8 cellular contexts compared by ENCODE assay signal in genomic region chr17:5191541-5192417, GRCh38. TPM values are rescaled to one million over a fixed set of nuclear protein-coding genes. Genes with fewer than 3 reads are reported as not detected.
DNase-seq lines count a peak whose midpoint lies in the region; ATAC-seq and TF ChIP-seq lines count a peak whose summit lies in the region.

ZNF594 (minus strand) TSS chr17:5191868; CDS start chr17:5184256, 7,612 bp downstream.

- no peaks in the 10 kb centered on the region for H3K27me3 ChIP-seq in upper lobe of left lung

- DNase-seq in NCI-H1436 (lab: John Stamatoyannopoulos, UW) (peak; percentile 95), T follicular helper cell (ENCODE audit: low read depth) (peak; percentile 94), amniotic epithelial cell (ENCODE audit: low read depth) (peak; percentile 94), left cardiac atrium (peak; percentile 98), posterior vena cava (ENCODE audit: low spot score) (peak; percentile 99), upper lobe of left lung (peak; percentile 97 to 99)

- peaks cover 0 to 12% (median 4%) of the 10 kb centered on the region in 4 donors for H3K36me3 ChIP-seq in upper lobe of left lung

- peak; percentile 87 for TF ChIP-seq CTCF in GM12875 (IDR thresholded peaks at IDR 0.05; ENCODE audit: borderline replicate concordance, insufficient read depth, low read depth, low read length)
- TF ChIP-seq CTCF in upper lobe of left lung (IDR thresholded peaks at IDR 0.05), result peak; percentile 61 to 94 (median 87)

- TF ChIP-seq POLR2A in upper lobe of left lung (IDR thresholded peaks at IDR 0.05), result peak in 2 of 4 donors; percentile 71 to 80

- H3K4me3 ChIP-seq in GM12875 (ENCODE audit: low read depth, low read length) (peak within 1 kb of the TSS; percentile 95), upper lobe of left lung (peak within 1 kb of the TSS; percentile 60 to 99 (median 80))

- peaks cover 11 to 19% (median 13%) of the 10 kb centered on the region in 4 donors for H3K4me1 ChIP-seq in upper lobe of left lung

- ATAC-seq in HG02798 (IDR thresholded peaks at IDR 0.05; ENCODE audit: poor library complexity, unreplicated experiment), result peak; percentile 98
- ATAC-seq in left cardiac atrium, result peak; percentile 100
- ATAC-seq in upper lobe of left lung (ENCODE audit: low FRiP score in 2 of 2), result peak; percentile 99 to 100

- H3K27ac ChIP-seq in upper lobe of left lung, result peak within 1 kb of the TSS; percentile 72 to 88 (median 82)

- peak in 1 of 4 donors; percentile 4 for TF ChIP-seq EP300 in upper lobe of left lung (IDR thresholded peaks at IDR 0.05)

- WGBS in upper lobe of left lung, 2 donors, result 4 to 11% methylated on average over 15 to 47 of the region's 82 CpGs

- peaks cover 2 to 34% (median 24%) of the 10 kb centered on the region in 4 donors for H3K9me3 ChIP-seq in upper lobe of left lung

- intact Hi-C loops in left cardiac atrium (cut with DNase I), result no loop called here
- intact Hi-C loops in posterior vena cava (cut with DNase I), result loop anchor here in 1 of 2 donors (10.0 kb wide), 1 partner anchor 237 kb away; the partner anchor contains the start of gene ENO3

RNA-seq across cellular contexts. Expression of gene ZNF594, which starts in this region (rescaled TPM):
- 1 to 10 TPM; 5.7 to 6.9 TPM for total RNA-seq in left cardiac atrium
- total RNA-seq in posterior vena cava, result 1 to 10 TPM; 5.7 to 6.8 TPM
- total RNA-seq in upper lobe of left lung, result 10 to 100 TPM in 3 of 6 donors, 1 to 10 TPM in 3; 4.9 to 29.3 (median 10.4) TPM

Comparison
In these comparisons a context has a peak if more than half of its experiments do, and no peak if none do; other contexts are left out.
1. Peak in every context shown above with its lines: DNase-seq, ATAC-seq, H3K4me3 ChIP-seq and H3K27ac ChIP-seq.